8 cellular contexts compared by ENCODE assay signal in genomic region chr6:6825986-6826901, GRCh38.
A peak's percentile ranks its signal among the peaks of the same experiment; 100 is the strongest.
DNase-seq lines count a peak whose midpoint lies in the region; ATAC-seq and TF ChIP-seq lines count a peak whose summit lies in the region.

No MANE protein-coding gene starts in this region.

- no peaks in the 10 kb centered on the region for H3K4me1 ChIP-seq in breast epithelium
- H3K4me1 ChIP-seq in neural progenitor cell: peaks cover 12% of the 10 kb centered on the region
- peaks cover 5% of the 10 kb centered on the region for H3K4me1 ChIP-seq in endodermal cell (ENCODE audit: control insufficient read depth, insufficient read depth, low read length)

- H3K9me3 Mint-ChIP-seq in neural progenitor cell (no peaks in the 10 kb centered on the region), endodermal cell (no peaks in the 10 kb centered on the region)

- peaks cover 19% of the 10 kb centered on the region for H3K4me1 Mint-ChIP-seq in neural progenitor cell
- H3K4me1 Mint-ChIP-seq in endodermal cell: peaks cover 19% of the 10 kb centered on the region

- H3K4me3 Mint-ChIP-seq in neural progenitor cell (no peak overlapping the region), endodermal cell (no peak overlapping the region)

- no peak overlapping the region for H3K4me3 ChIP-seq in breast epithelium
- H3K4me3 ChIP-seq in neural progenitor cell: no peak overlapping the region
- H3K4me3 ChIP-seq in endodermal cell (ENCODE audit: low read length): no peak overlapping the region

- no peak overlapping the region for H2AFZ ChIP-seq in neural progenitor cell (replicated peaks)

- H3K36me3 ChIP-seq in breast epithelium: no peaks in the 10 kb centered on the region
- no peaks in the 10 kb centered on the region for H3K36me3 ChIP-seq in neural progenitor cell
- H3K36me3 ChIP-seq in endodermal cell (ENCODE audit: control insufficient read depth, insufficient read depth, low read length): no peaks in the 10 kb centered on the region

- H3K27me3 Mint-ChIP-seq in neural progenitor cell (ENCODE audit: insufficient read depth, low read depth): peaks cover 11% of the 10 kb centered on the region
- H3K27me3 Mint-ChIP-seq in endodermal cell (ENCODE audit: insufficient read depth): peaks cover 8% of the 10 kb centered on the region

- H3K27me3 ChIP-seq in breast epithelium (no peaks in the 10 kb centered on the region), neural progenitor cell (no peaks in the 10 kb centered on the region), endodermal cell (ENCODE audit: control insufficient read depth, insufficient read depth, low read length, poor library complexity, severe bottlenecking) (no peaks in the 10 kb centered on the region)

- no peak for TF ChIP-seq POLR2A in breast epithelium (IDR thresholded peaks at IDR 0.05)

- H3K9ac ChIP-seq in neural progenitor cell (no peak overlapping the region), endodermal cell (ENCODE audit: extremely low read depth, low read length, poor library complexity, severe bottlenecking) (no peak overlapping the region)

- H3K27ac ChIP-seq in breast epithelium: peak overlapping the region; percentile 61 to 80
- no peak overlapping the region for H3K27ac ChIP-seq in neural progenitor cell
- no peak overlapping the region for H3K27ac ChIP-seq in endodermal cell (ENCODE audit: low read depth, low read length)

- H3K4me2 ChIP-seq in neural progenitor cell: no peak overlapping the region

- H3K9me3 ChIP-seq in breast epithelium (no peaks in the 10 kb centered on the region), neural progenitor cell (ENCODE audit: low read depth) (no peaks in the 10 kb centered on the region), endodermal cell (ENCODE audit: control insufficient read depth, low read length) (no peaks in the 10 kb centered on the region)

- 90 to 92% methylated on average over 13 to 19 of the region's 19 CpGs for WGBS in endodermal cell (ENCODE audit: insufficient coverage in 1 of 2, insufficient read length in 1 of 2), 2 experiments

- peak overlapping the region; percentile 79 for H3K27ac Mint-ChIP-seq in neural progenitor cell
- H3K27ac Mint-ChIP-seq in endodermal cell: no peak overlapping the region

- peak; percentile 94 for ATAC-seq in HG02759 (IDR thresholded peaks at IDR 0.05; ENCODE audit: unreplicated experiment)

- intact Hi-C loops in breast epithelium (cut with DNase I; ENCODE audit: low total_unique reads): no loop called here

- H3K79me2 ChIP-seq in neural progenitor cell (ENCODE audit: low read depth): no peaks in the 10 kb centered on the region

- H3F3A ChIP-seq in neural progenitor cell (ENCODE audit: low read depth): no peaks in the 10 kb centered on the region

- DNase-seq in NCI-H345 (lab: John Stamatoyannopoulos, UW) (peak; percentile 27), NCI-H345 treated with DMSO at 0.1 percent for 48 hours (lab: John Stamatoyannopoulos, UW; ENCODE audit: unreplicated experiment) (no peak), NCI-H2029 treated with DMSO at 0.1 percent for 48 hours (lab: John Stamatoyannopoulos, UW) (peak; percentile 99), breast epithelium (ENCODE audit: low spot score in 2 of 2) (peak in 1 of 2 donors; percentile 58), neural progenitor cell (ENCODE audit: low spot score) (no peak), endodermal cell (no peak)
- DNase-seq in activated CD8-positive, alpha-beta memory T cell treated with anti-CD3 and anti-CD28 coated beads, Interleukin-2, amount 50 U/mL, for 4 hours: no peak

- no peaks in the 10 kb centered on the region for H4K20me1 ChIP-seq in neural progenitor cell (ENCODE audit: low read depth)

- H3K36me3 Mint-ChIP-seq in neural progenitor cell: no peaks in the 10 kb centered on the region
- H3K36me3 Mint-ChIP-seq in endodermal cell (ENCODE audit: low read depth): no peaks in the 10 kb centered on the region

- TF ChIP-seq CTCF in breast epithelium (IDR thresholded peaks at IDR 0.05): no peak
- no peak for TF ChIP-seq CTCF in neural progenitor cell (IDR thresholded peaks at IDR 0.05)
- TF ChIP-seq CTCF in endodermal cell (conservative IDR thresholded peaks at IDR 0.05): no peak

Comparison
In these comparisons a context has a peak if more than half of its experiments do, and no peak if none do; other contexts are left out.
1. DNase-seq: peak in NCI-H345 (single experiment) and NCI-H2029 treated with DMSO at 0.1 percent for 48 hours (single experiment); none in NCI-H345 treated with DMSO at 0.1 percent for 48 hours (single experiment), neural progenitor cell (single experiment), endodermal cell (single experiment) and activated CD8-positive, alpha-beta memory T cell treated with anti-CD3 and anti-CD28 coated beads, Interleukin-2, amount 50 U/mL, for 4 hours (single experiment).
2. H3K27ac ChIP-seq: peak in breast epithelium (2 of 2); none in neural progenitor cell (single experiment) and endodermal cell (single experiment).